ENCODE assay signal across 9 cellular contexts in genomic region chr1:165842363-165843129, GRCh38. TPM values are rescaled to one million over a fixed set of nuclear protein-coding genes. Genes with fewer than 3 reads are reported as not detected.
DNase-seq lines count a peak whose midpoint lies in the region; ATAC-seq, FAIRE-seq and TF ChIP-seq lines count a peak whose summit lies in the region.
"Had no signal": no experiment of that assay in that cellular context is flagged by ENCODE, and none has a peak within 500 bp of the region (broad histone marks: within the 10 kb centered on the region; RNA-seq: fewer than 3 reads in every experiment).

No MANE protein-coding gene starts in this region.

- peaks cover 71% of the 10 kb centered on the region for H3K4me1 ChIP-seq in GM23338 (ENCODE audit: insufficient read depth)
- H3K4me1 ChIP-seq in K562 (replicated peaks in 1 of 2; ENCODE audit: control insufficient read depth in 2 of 2, insufficient read depth in 2 of 2, low read length in 2 of 2), result peaks cover 29 to 72% of the 10 kb centered on the region in 2 experiments
- H3K4me1 ChIP-seq in trophoblast cell (ENCODE audit: control insufficient read depth in 1 of 2, insufficient read depth in 2 of 2, low read length in 2 of 2), result peaks cover 7 to 9% of the 10 kb centered on the region in 2 experiments
- H3K4me1 ChIP-seq: parathyroid adenoma had no signal

- peak overlapping the region in 1 of 2 experiments; percentile 37; a peak in 1 of 4 replicates for H3K9ac ChIP-seq in K562 (ENCODE audit: insufficient read depth in 1 of 2, low read depth in 2 of 2, low read length in 2 of 2)
- H3K9ac ChIP-seq in trophoblast cell (ENCODE audit: low read length), result no peak overlapping the region
- H3K9ac ChIP-seq: parathyroid adenoma had no signal

- no peak overlapping the region for H2BK5ac ChIP-seq in trophoblast cell (ENCODE audit: low read depth, low read length, poor library complexity)

- H3K27me3 ChIP-seq in GM23338 (ENCODE audit: insufficient read depth), result no peaks in the 10 kb centered on the region
- no peaks in the 10 kb centered on the region for H3K27me3 ChIP-seq in K562 (ENCODE audit: control insufficient read depth in 2 of 2, insufficient read depth in 2 of 2, low read length in 2 of 2)
- no peaks in the 10 kb centered on the region for H3K27me3 ChIP-seq in trophoblast cell (ENCODE audit: insufficient read depth, low read length)

- H3K79me1 ChIP-seq in trophoblast cell (ENCODE audit: low read length), result no peaks in the 10 kb centered on the region

- no peak overlapping the region for H3K4me3 ChIP-seq in GM23338
- no peak overlapping the region for H3K4me3 ChIP-seq in K562
- no peak overlapping the region for H3K4me3 ChIP-seq in trophoblast cell (ENCODE audit: low read depth, low read length)

- H3K36me3 ChIP-seq in GM23338 (ENCODE audit: insufficient read depth), result no peaks in the 10 kb centered on the region
- peaks cover 20% of the 10 kb centered on the region; the same call in 2 of the 3 replicates for H3K36me3 ChIP-seq in K562 (ENCODE audit: control insufficient read depth, insufficient read depth, low read length)
- no peaks in the 10 kb centered on the region for H3K36me3 ChIP-seq in trophoblast cell (ENCODE audit: control insufficient read depth in 1 of 2, insufficient read depth in 2 of 2, low read length in 2 of 2)

- H3K18ac ChIP-seq in trophoblast cell (ENCODE audit: low read length), result no peak overlapping the region

- peak overlapping the region; percentile 61 for H3K4ac ChIP-seq in trophoblast cell (ENCODE audit: low read depth, low read length)

- H3K9me3 Mint-ChIP-seq in GM23338, result no peaks in the 10 kb centered on the region

- H4K12ac ChIP-seq in trophoblast cell (ENCODE audit: low read depth, low read length), result no peak overlapping the region

- no peak overlapping the region for H4K8ac ChIP-seq in trophoblast cell (ENCODE audit: low read depth, low read length)

- intact Hi-C loops in K562 (cut with micrococcal nuclease), result no loop called here

- no peak overlapping the region for H2AK5ac ChIP-seq in trophoblast cell (ENCODE audit: low read length)

- peaks cover 9% of the 10 kb centered on the region for H3K27me3 Mint-ChIP-seq in GM23338 (ENCODE audit: insufficient read depth, low read depth, poor library complexity)

- H3K9me2 ChIP-seq in GM23338 (ENCODE audit: insufficient read depth), result no peaks in the 10 kb centered on the region

- peak overlapping the region; percentile 1 for H3K23ac ChIP-seq in trophoblast cell (ENCODE audit: low read length)

- no peak overlapping the region; the same call in 2 of the 3 replicates for H3K4me3 Mint-ChIP-seq in GM23338

- 0 out of 3 replicates have a peak, but pooled peaks cover 6% of the 10 kb centered on the region for H3K36me3 Mint-ChIP-seq in GM23338 (ENCODE audit: low read depth)

- no peak overlapping the region for H3K27ac ChIP-seq in GM23338 (ENCODE audit: low read depth)
- peak overlapping the region; percentile 37 for H3K27ac ChIP-seq in K562 (ENCODE audit: extremely low read depth, low read depth, low read length)
- no peak overlapping the region for H3K27ac ChIP-seq in trophoblast cell (ENCODE audit: low read depth, low read length)
- H3K27ac ChIP-seq: parathyroid adenoma had no signal

- peak; percentile 34 for DNase-seq in NCI-H2029 (lab: John Stamatoyannopoulos, UW)
- DNase-seq in NCI-H2029 treated with DMSO at 0.1 percent for 48 hours (lab: John Stamatoyannopoulos, UW), result no peak
- DNase-seq in GM23338 (ENCODE audit: low spot score), result no peak
- peak; percentile 24 to 62 for DNase-seq in NCI-H187 (lab: John Stamatoyannopoulos, UW)
- peak; percentile 68 to 95 (median 78) for DNase-seq in K562 (ENCODE audit: extremely low read depth in 1 of 4, low spot score in 3 of 4)
- no peak for DNase-seq in trophoblast cell
- DNase-seq in ecto neural progenitor cell (ENCODE audit: low spot score), result no peak
- DNase-seq in NCI-H526 treated with DMSO at 0.1 percent for 48 hours (lab: John Stamatoyannopoulos, UW), result no peak

- BruUV-seq in K562 (replicated peaks; lab: Mats Ljungman, UMichigan), result no TSS peak

- peaks cover 57% of the 10 kb centered on the region for H3K4me1 Mint-ChIP-seq in GM23338

- no peak overlapping the region for H2BK120ac ChIP-seq in trophoblast cell (ENCODE audit: insufficient read depth, low read length, poor library complexity)

- peaks cover 4% of the 10 kb centered on the region; the same call in 1 of the 2 replicates for H3F3A ChIP-seq in GM23338 (replicated peaks; ENCODE audit: low read depth)

- peaks cover 100% of the 10 kb centered on the region for H3K79me2 ChIP-seq in GM23338 (replicated peaks; ENCODE audit: insufficient read depth)
- peaks cover 99% of the 10 kb centered on the region for H3K79me2 ChIP-seq in K562 (ENCODE audit: control insufficient read depth, insufficient read depth, low read length)
- H3K79me2 ChIP-seq in trophoblast cell (ENCODE audit: control insufficient read depth, insufficient read depth, low read length, poor library complexity), result peaks cover 7% of the 10 kb centered on the region

- H3K14ac ChIP-seq in trophoblast cell (ENCODE audit: low read length), result no peak overlapping the region

- H3K4me2 ChIP-seq in GM23338 (peak overlapping the region; percentile 68; the same call in 1 of the 2 replicates), K562 (ENCODE audit: insufficient read depth, low read length) (peak overlapping the region; percentile 65), trophoblast cell (ENCODE audit: low read length) (no peak overlapping the region)

- POLR2A ChIA-PET in K562 (lab: Yijun Ruan, JAX), result interaction anchor here (0.8 to 5.1 kb wide), 5 partner anchors 9 to 223 kb away, joined by 3 to 30 read pairs (median 11); no protein-coding TSS in a partner anchor

- peaks cover 9% of the 10 kb centered on the region for H3K9me1 ChIP-seq in K562 (ENCODE audit: control insufficient read depth, insufficient read depth, low read length)

- H4K91ac ChIP-seq in trophoblast cell (ENCODE audit: low read depth, low read length), result no peak overlapping the region

- 0 out of 3 replicates have a peak, but pooled peaks have one; percentile 16 for ATAC-seq in GM23338
- peak; percentile 92 for ATAC-seq in K562

- no peak for TF ChIP-seq POLR2A in K562 (conservative IDR thresholded peaks at IDR 0.05)

- peak; percentile 81 for TF ChIP-seq EP300 in K562 (IDR thresholded peaks at IDR 0.05; ENCODE audit: low read length)

- FAIRE-seq in K562 (lab: Jason Lieb, UNC), result peak; percentile 97

- CTCF ChIA-PET in K562 (lab: Yijun Ruan, JAX; ENCODE audit: low intra/inter-chr PET ratio), result no interaction called here

- 3% methylated on average over 5 of the region's 5 CpGs for WGBS in K562 (ENCODE audit: insufficient coverage, low coverage, missing lambda C conversion rate)
- no CpG with 5 or more reads among the region's 5 CpGs for WGBS in trophoblast cell (ENCODE audit: extremely low coverage, insufficient coverage, insufficient read length)

- H3K9me3 ChIP-seq in K562 (replicated peaks; ENCODE audit: control insufficient read depth, insufficient read depth, low read depth, low read length) (no peaks in the 10 kb centered on the region), trophoblast cell (ENCODE audit: insufficient read depth, low read depth, low read length) (peaks cover 2% of the 10 kb centered on the region)

- TF ChIP-seq CTCF in GM23338 (conservative IDR thresholded peaks at IDR 0.05; ENCODE audit: low read depth in 2 of 2) (no peak), K562 (IDR thresholded peaks at IDR 0.05 in 2 of 3, conservative IDR thresholded peaks at IDR 0.05 in 1 of 3; ENCODE audit: insufficient read depth in 2 of 3, low read depth in 1 of 3, low read length in 3 of 3) (no peak)

- H3K27ac Mint-ChIP-seq in GM23338, result no peak overlapping the region

- in situ Hi-C loops in K562 (cut with MboI), result no loop called here

- no peak overlapping the region for H2AFZ ChIP-seq in GM23338
- H2AFZ ChIP-seq in K562 (ENCODE audit: low read depth, low read length), result no peak overlapping the region
- H2AFZ ChIP-seq in trophoblast cell (ENCODE audit: insufficient read depth, low read length, poor library complexity), result no peak overlapping the region
- H2AFZ ChIP-seq: parathyroid adenoma had no signal

- peak; percentile 13 to 32; a peak in 2 of 4 replicates for TF ChIP-seq RAD21 in K562 (CRISPR knock-in tag; conservative IDR thresholded peaks at IDR 0.05 in 1 of 2, IDR thresholded peaks at IDR 0.05 in 1 of 2)

- H4K20me1 ChIP-seq in GM23338 (replicated peaks; ENCODE audit: insufficient read depth) (peaks cover 94% of the 10 kb centered on the region), K562 (replicated peaks; ENCODE audit: control insufficient read depth, insufficient read depth, low read length) (peaks cover 44% of the 10 kb centered on the region)

- no peak overlapping the region for H2BK12ac ChIP-seq in trophoblast cell (ENCODE audit: low read length)

RNA-seq across cellular contexts. Expression of gene UCK2, which starts 15.1 kb away (rescaled TPM):
- 141 and 149 TPM in 2 replicates for total RNA-seq in GM23338 (2014; rRNA removed; shearing (Covaris generic))
- polyA plus RNA-seq in GM23338 (2016; fragmentation: Nextera tagmentation; extraction: Ambion mirVana) (101 and 104 TPM in 2 replicates), K562 (2011; rRNA removed) (90.5 and 103 TPM in 2 replicates), K562 (2014; fragmentation: Illumina TruSeq; extraction: Trizol) (95.8 and 111 TPM in 2 replicates), K562 (2014; fragmentation: Nextera tagmentation; extraction: Ambion mirVana) (10 to 100 TPM; 84.6 to 86.7 TPM), K562 (2014; rRNA removed) (104 and 122 TPM in 2 replicates)
- total RNA-seq in K562 (2011; cell fraction: chromatin; rRNA removed; ENCODE audit: low replicate concordance), result 52.8 and 60.6 TPM in 2 replicates
- 42.2 and 49.3 TPM in 2 replicates for total RNA-seq in K562 (2011; cell fraction: nucleolus; rRNA removed)
- total RNA-seq in K562 (2011; cell fraction: nucleoplasm; rRNA removed), result 54.6 and 75.2 TPM in 2 replicates
- total RNA-seq in K562 (2014; rRNA removed) (145 and 159 TPM in 2 replicates), K562 (2014; rRNA removed; fragmentation: Illumina TruSeq; extraction: Trizol) (59.0 and 78.5 TPM in 2 replicates), K562 (2015; rRNA removed; fragmentation: Illumina TruSeq; extraction: Trizol) (71.6 and 73.9 TPM in 2 replicates), K562 (2021) (95.9 and 98.2 TPM in 2 replicates)
- 121 and 167 TPM in 2 replicates for polyA plus RNA-seq in K562 (2011; cell fraction: cytosol; rRNA removed)
- polyA plus RNA-seq in K562 (2011; cell fraction: nucleus; rRNA removed), result 54.4 and 62.7 TPM in 2 replicates
- polyA plus RNA-seq in K562 (2012), result 49.6 and 96.6 TPM in 2 replicates
- 98.7 and 137 TPM in 2 replicates for polyA minus RNA-seq in K562 (2011; rRNA and poly(A)+ RNA removed)
- polyA minus RNA-seq in K562 (2011; cell fraction: cytosol; rRNA and poly(A)+ RNA removed), result 61.1 and 70.9 TPM in 2 replicates
- 28.7 and 32.3 TPM in 2 replicates for polyA minus RNA-seq in K562 (2011; cell fraction: nucleus; rRNA and poly(A)+ RNA removed)
- polyA plus RNA-seq in trophoblast cell (2013), result 77.1 and 81.6 TPM in 2 replicates

Comparison
In these comparisons a context has a peak if more than half of its experiments do, and no peak if none do; other contexts are left out.
1. DNase-seq: peak in NCI-H2029 (single experiment), NCI-H187 (2 of 2) and K562 (4 of 4); none in NCI-H2029 treated with DMSO at 0.1 percent for 48 hours (single experiment), GM23338 (single experiment), trophoblast cell (0 of 2), ecto neural progenitor cell (single experiment) and NCI-H526 treated with DMSO at 0.1 percent for 48 hours (single experiment).